In the genomic region with DNA sequence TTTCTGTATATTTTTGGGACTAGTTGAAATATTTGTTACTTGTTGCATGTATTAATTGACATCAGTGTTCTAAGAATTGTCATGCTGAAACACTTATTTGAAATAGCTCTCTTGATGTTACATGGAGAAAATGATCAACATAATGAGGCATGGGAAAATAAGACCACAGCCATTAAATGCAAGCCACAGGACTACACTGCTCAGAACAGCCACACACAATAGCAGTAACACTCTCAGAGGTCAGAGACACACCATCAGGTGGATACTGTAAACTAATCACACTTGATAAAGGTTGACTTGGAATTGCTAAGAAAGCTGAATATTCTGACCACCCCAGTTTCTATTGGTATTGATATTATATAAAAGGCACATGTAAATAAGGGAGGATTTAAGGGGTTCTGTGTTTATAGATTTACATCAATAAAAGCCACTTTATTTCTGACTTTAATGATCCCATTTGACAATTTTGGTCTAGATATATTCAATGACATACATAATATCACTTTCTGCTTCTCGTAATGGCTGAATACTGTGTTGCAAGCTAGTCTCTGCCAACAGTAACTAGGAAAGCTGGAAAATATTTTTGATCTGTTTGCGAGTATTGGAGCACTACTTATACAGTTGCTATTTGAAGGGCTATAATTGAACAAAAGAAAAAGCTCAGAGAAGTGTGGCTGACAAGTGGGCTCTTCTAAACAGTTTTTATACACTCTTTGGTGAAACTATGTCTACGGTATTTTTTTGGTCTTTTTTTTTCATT, we compare ENCODE assay signal across 29 cellular contexts.
"Had no signal": no experiment of that assay in that cellular context is flagged by ENCODE, and none has a peak within 500 bp of the region (broad histone marks: within the 10 kb centered on the region; RNA-seq: fewer than 3 reads in every experiment).

No MANE protein-coding gene starts in this region.

- H3K4me3 ChIP-seq: adrenal gland, body of pancreas, breast epithelium, SJSA1 had no signal

- DNase-seq: activated CD4-positive, alpha-beta T cell treated with anti-CD3 and anti-CD28 coated beads, Interleukin-2, amount 10 ng/mL, durations not matched to agents 7 days and 5 days; activated CD4-positive, alpha-beta T cell treated with anti-CD3 and anti-CD28 coated beads, Interleukin-2, amount 50 U/mL, for 48 hours; activated CD8-positive, alpha-beta T cell treated with anti-CD3 and anti-CD28 coated beads, Interleukin-2, amount 10 ng/mL, durations not matched to agents 7 days and 5 days; activated gamma-delta T cell; activated naive CD4-positive, alpha-beta T cell treated with Interleukin-2 at 50 U/mL for 16 hours; activated naive CD8-positive, alpha-beta T cell treated with anti-CD3 and anti-CD28 coated beads, Interleukin-2, amount 10 ng/mL, durations not matched to agents 7 days and 5 days; activated T-cell treated with anti-CD3 and anti-CD28 coated beads, Interleukin-2, amount 50 U/mL, for 24 hours; adrenal gland; body of pancreas; caudate nucleus; cerebellar nuclear complex; NCI-H1092 treated with DMSO at 0.1 percent for 48 hours; NCI-H1417; NCI-H146; NCI-H187; NCI-H2029 treated with DMSO at 0.1 percent for 48 hours; NCI-H2107; NCI-H345; NCI-H524 treated with DMSO at 0.1 percent for 48 hours; SHP77 treated with DMSO at 0.1 percent for 48 hours; SK-N-SH had no signal

- H3K9me3 Mint-ChIP-seq: T-helper 1 cell treated with Interleukin-12 subunit alpha and Interleukin-12 subunit beta and Interleukin-4 antibody, amounts not matched to agents 30 μg/mL and 1 μg/mL, for 36 hours had no signal

- H3K27me3 ChIP-seq: adrenal gland, body of pancreas, breast epithelium, SJSA1 had no signal

- ATAC-seq: activated CD8-positive, alpha-beta T cell treated with anti-CD3 and anti-CD28 coated beads, Interleukin-2, amount 10 ng/mL, durations not matched to agents 7 days and 5 days; body of pancreas; Panc1 had no signal

- H3K4me1 ChIP-seq: adrenal gland, body of pancreas, breast epithelium, SJSA1 had no signal

- H3K36me3 ChIP-seq: adrenal gland, breast epithelium, SJSA1 had no signal

- H3K4me3 Mint-ChIP-seq: activated CD4-positive, alpha-beta T cell treated with anti-CD3 and anti-CD28 coated beads, Interleukin-2, amount 10 ng/mL, durations not matched to agents 7 days and 5 days; activated CD8-positive, alpha-beta T cell treated with anti-CD3 and anti-CD28 coated beads, Interleukin-2, amount 10 ng/mL, durations not matched to agents 7 days and 5 days; activated naive CD4-positive, alpha-beta T cell treated with anti-CD3 and anti-CD28 coated beads, Interleukin-2, amount 50 U/mL, for 24 hours; activated naive CD8-positive, alpha-beta T cell treated with anti-CD3 and anti-CD28 coated beads, Interleukin-2, amount 10 ng/mL, durations not matched to agents 7 days and 5 days; activated T-cell treated with anti-CD3 and anti-CD28 coated beads, Interleukin-2, amount 50 U/mL, for 24 hours; T-helper 1 cell treated with Interleukin-12 subunit alpha and Interleukin-12 subunit beta and Interleukin-4 antibody, amounts not matched to agents 30 μg/mL and 1 μg/mL, for 36 hours; T-helper 2 cell treated with Interferon-gamma antibody and Interleukin-4, amounts not matched to agents 5 μg/mL and 100 μg/mL, for 36 hours had no signal

- H3K9me3 ChIP-seq: adrenal gland, body of pancreas, breast epithelium, SJSA1, SK-N-SH had no signal

- H3K36me3 Mint-ChIP-seq: activated naive CD4-positive, alpha-beta T cell treated with anti-CD3 and anti-CD28 coated beads, Interleukin-2, amount 50 U/mL, for 24 hours; activated naive CD8-positive, alpha-beta T cell treated with anti-CD3 and anti-CD28 coated beads, Interleukin-2, amount 10 ng/mL, durations not matched to agents 7 days and 5 days had no signal

- H3K27me3 Mint-ChIP-seq: activated CD4-positive, alpha-beta T cell treated with anti-CD3 and anti-CD28 coated beads, Interleukin-2, amount 10 ng/mL, durations not matched to agents 7 days and 5 days; activated naive CD4-positive, alpha-beta T cell treated with anti-CD3 and anti-CD28 coated beads, Interleukin-2, amount 50 U/mL, for 24 hours; activated naive CD8-positive, alpha-beta T cell treated with anti-CD3 and anti-CD28 coated beads, Interleukin-2, amount 10 ng/mL, durations not matched to agents 7 days and 5 days; activated T-cell treated with anti-CD3 and anti-CD28 coated beads, Interleukin-2, amount 50 U/mL, for 24 hours had no signal

- H3K27ac Mint-ChIP-seq: activated CD4-positive, alpha-beta T cell treated with anti-CD3 and anti-CD28 coated beads, Interleukin-2, amount 10 ng/mL, durations not matched to agents 7 days and 5 days; activated CD8-positive, alpha-beta T cell treated with anti-CD3 and anti-CD28 coated beads, Interleukin-2, amount 10 ng/mL, durations not matched to agents 7 days and 5 days; activated naive CD4-positive, alpha-beta T cell treated with anti-CD3 and anti-CD28 coated beads, Interleukin-2, amount 50 U/mL, for 24 hours; activated naive CD8-positive, alpha-beta T cell treated with anti-CD3 and anti-CD28 coated beads, Interleukin-2, amount 10 ng/mL, durations not matched to agents 7 days and 5 days; activated T-cell treated with anti-CD3 and anti-CD28 coated beads, Interleukin-2, amount 50 U/mL, for 24 hours; activated T-helper 2 cell treated with anti-CD3 and anti-CD28 coated beads, Interferon-gamma antibody, Interleukin-2, Interleukin-4, amounts not matched to agents 10 μg/mL and 5 μg/mL and 100 μg/mL, durations not matched to agents 14 hours and 24 hours and 36 hours; T-helper 1 cell treated with Interleukin-12 subunit alpha and Interleukin-12 subunit beta and Interleukin-4 antibody, amounts not matched to agents 30 μg/mL and 1 μg/mL, for 36 hours; T-helper 2 cell treated with Interferon-gamma antibody and Interleukin-4, amounts not matched to agents 5 μg/mL and 100 μg/mL, for 36 hours had no signal

- H3K4me1 Mint-ChIP-seq: activated CD4-positive, alpha-beta T cell treated with anti-CD3 and anti-CD28 coated beads, Interleukin-2, amount 10 ng/mL, durations not matched to agents 7 days and 5 days; activated naive CD4-positive, alpha-beta T cell treated with anti-CD3 and anti-CD28 coated beads, Interleukin-2, amount 50 U/mL, for 24 hours; activated naive CD8-positive, alpha-beta T cell treated with anti-CD3 and anti-CD28 coated beads, Interleukin-2, amount 10 ng/mL, durations not matched to agents 7 days and 5 days had no signal

- H3K27ac ChIP-seq: adrenal gland, body of pancreas, breast epithelium, KMS-11, SJSA1 had no signal
